Comparison of ENCODE assay signal across 1 cellular context in the genomic region with DNA sequence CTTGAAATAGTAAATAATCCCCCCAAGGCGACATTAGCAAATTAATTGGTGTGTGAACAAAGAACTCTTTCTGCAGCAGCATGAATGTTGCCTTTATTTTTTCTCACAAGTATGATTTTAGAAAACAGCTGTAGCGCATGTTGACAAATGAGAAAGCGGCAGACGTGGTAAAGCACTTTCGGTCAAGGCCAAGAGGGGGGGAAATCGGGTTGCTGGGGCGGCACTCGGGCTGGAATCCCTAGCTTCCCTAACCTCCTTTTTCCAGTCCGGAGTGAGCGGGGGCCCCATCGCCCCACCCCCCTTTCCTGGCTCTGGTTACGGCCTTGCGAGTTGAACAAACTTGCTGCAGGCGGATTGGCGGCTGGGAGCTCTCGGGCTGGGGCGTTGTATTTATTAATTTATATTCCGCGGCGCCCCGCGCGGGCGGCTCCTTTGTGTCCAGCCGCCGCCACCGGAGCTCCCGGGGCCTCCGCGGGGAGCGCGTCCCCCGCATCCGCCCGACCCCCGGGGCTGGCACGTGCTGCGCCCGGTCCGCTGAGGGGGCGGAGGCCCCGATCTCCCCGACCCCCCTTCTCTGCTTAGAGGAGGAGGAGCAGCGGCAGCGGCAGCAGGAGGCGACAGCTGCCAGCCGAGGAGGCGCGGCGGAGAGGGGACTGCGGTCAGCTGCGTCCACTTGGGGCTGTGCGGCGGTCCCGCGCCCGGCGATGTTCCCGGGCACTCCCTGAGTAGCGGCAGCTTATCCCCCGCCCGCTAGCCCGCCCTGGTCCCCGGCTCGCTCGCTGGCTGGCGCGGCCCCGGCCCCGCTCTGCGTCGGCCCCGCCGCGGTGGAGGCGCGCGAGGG.
TF ChIP-seq lines count a peak whose summit lies in the region.

A gene with protein sequence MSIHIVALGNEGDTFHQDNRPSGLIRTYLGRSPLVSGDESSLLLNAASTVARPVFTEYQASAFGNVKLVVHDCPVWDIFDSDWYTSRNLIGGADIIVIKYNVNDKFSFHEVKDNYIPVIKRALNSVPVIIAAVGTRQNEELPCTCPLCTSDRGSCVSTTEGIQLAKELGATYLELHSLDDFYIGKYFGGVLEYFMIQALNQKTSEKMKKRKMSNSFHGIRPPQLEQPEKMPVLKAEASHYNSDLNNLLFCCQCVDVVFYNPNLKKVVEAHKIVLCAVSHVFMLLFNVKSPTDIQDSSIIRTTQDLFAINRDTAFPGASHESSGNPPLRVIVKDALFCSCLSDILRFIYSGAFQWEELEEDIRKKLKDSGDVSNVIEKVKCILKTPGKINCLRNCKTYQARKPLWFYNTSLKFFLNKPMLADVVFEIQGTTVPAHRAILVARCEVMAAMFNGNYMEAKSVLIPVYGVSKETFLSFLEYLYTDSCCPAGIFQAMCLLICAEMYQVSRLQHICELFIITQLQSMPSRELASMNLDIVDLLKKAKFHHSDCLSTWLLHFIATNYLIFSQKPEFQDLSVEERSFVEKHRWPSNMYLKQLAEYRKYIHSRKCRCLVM (plus strand): TSS at position 607 of the 841 bp plus-strand sequence. CDS start 347 bp downstream, outside the sequence.

TF ChIP-seq in K562, 482 proteins besides CTCF, POLR2A, EP300 and RAD21 (continued from another document and continues in another):
- TF ChIP-seq PYGO2 (tag; IDR thresholded peaks at IDR 0.05) (no peak), NFE2 (IDR thresholded peaks at IDR 0.05; ENCODE audit: low read depth) (no peak; the same call in 1 of the 2 replicates), STAT5B (CRISPR knock-in tag; IDR thresholded peaks at IDR 0.05) (no peak), ZNF445 (CRISPR knock-in tag; IDR thresholded peaks at IDR 0.05; ENCODE audit: low read depth) (no peak), SIN3A (IDR thresholded peaks at IDR 0.05; ENCODE audit: borderline replicate concordance in 2 of 2, control insufficient read depth in 1 of 2, low read depth in 2 of 2, low read length in 2 of 2) (peak; percentile 90 to 91; a peak in 2 of 4 replicates), KAT7 (CRISPR knock-in tag; IDR thresholded peaks at IDR 0.05; ENCODE audit: borderline replicate concordance) (no peak), FOXJ2 (tag; IDR thresholded peaks at IDR 0.05) (no peak; the same call in 1 of the 2 replicates), MBD2 (IDR thresholded peaks at IDR 0.05; ENCODE audit: borderline replicate concordance, low read depth) (no peak), ESRRA (IDR thresholded peaks at IDR 0.05; ENCODE audit: borderline replicate concordance, low read depth) (peak; percentile 65; the same call in 1 of the 2 replicates), ZNF408 (CRISPR knock-in tag; IDR thresholded peaks at IDR 0.05; ENCODE audit: low read depth) (no peak), HCFC1 (IDR thresholded peaks at IDR 0.05; ENCODE audit: low read depth, low read length) (0 out of 2 replicates have a peak, but pooled peaks have one; percentile 6), NR2F6 (CRISPR knock-in tag; IDR thresholded peaks at IDR 0.05) (no peak), CHD1 (IDR thresholded peaks at IDR 0.05; ENCODE audit: low read length) (peak; percentile 76), OTX1 (CRISPR knock-in tag; IDR thresholded peaks at IDR 0.05) (no peak), PRMT5 (CRISPR knock-in tag; IDR thresholded peaks at IDR 0.05) (no peak), ZNF197 (CRISPR knock-in tag; IDR thresholded peaks at IDR 0.05; ENCODE audit: low read depth) (no peak), RUNX1 (IDR thresholded peaks at IDR 0.05; ENCODE audit: low read depth) (no peak), ZNF239 (CRISPR knock-in tag; IDR thresholded peaks at IDR 0.05) (no peak), MTA3 (IDR thresholded peaks at IDR 0.05; ENCODE audit: borderline replicate concordance) (peak; percentile 83; the same call in 1 of the 2 replicates), PHF8 (IDR thresholded peaks at IDR 0.05; ENCODE audit: borderline replicate concordance, low read length) (peak; percentile 55; the same call in 1 of the 2 replicates), ZNF507 (tag; conservative IDR thresholded peaks at IDR 0.05) (no peak), SMAD1 (IDR thresholded peaks at IDR 0.05; ENCODE audit: low read depth, low read length, partially characterized antibody) (peak; percentile 46), FOXP1 (CRISPR knock-in tag; IDR thresholded peaks at IDR 0.05) (no peak), ZSCAN29 (IDR thresholded peaks at IDR 0.05) (no peak), ZNF57 (CRISPR knock-in tag; IDR thresholded peaks at IDR 0.05) (no peak), CHD2 (IDR thresholded peaks at IDR 0.05; ENCODE audit: low read depth, low read length) (peak; percentile 33), TAF1 (IDR thresholded peaks at IDR 0.05; ENCODE audit: control insufficient read depth, extremely low read depth, insufficient read depth, low read length, severe bottlenecking) (peak; percentile 86), ILF3 (IDR thresholded peaks at IDR 0.05; ENCODE audit: borderline replicate concordance) (peak; percentile 30; the same call in 1 of the 2 replicates), KDM1A (IDR thresholded peaks at IDR 0.05) (peak; percentile 26 to 45; a peak in 1 of 4 replicates), ZNF184 (CRISPR knock-in tag; IDR thresholded peaks at IDR 0.05) (no peak), RBM25 (IDR thresholded peaks at IDR 0.05; ENCODE audit: low read depth, low read length, severe bottlenecking) (no peak)
- TF ChIP-seq, protein P1, sequence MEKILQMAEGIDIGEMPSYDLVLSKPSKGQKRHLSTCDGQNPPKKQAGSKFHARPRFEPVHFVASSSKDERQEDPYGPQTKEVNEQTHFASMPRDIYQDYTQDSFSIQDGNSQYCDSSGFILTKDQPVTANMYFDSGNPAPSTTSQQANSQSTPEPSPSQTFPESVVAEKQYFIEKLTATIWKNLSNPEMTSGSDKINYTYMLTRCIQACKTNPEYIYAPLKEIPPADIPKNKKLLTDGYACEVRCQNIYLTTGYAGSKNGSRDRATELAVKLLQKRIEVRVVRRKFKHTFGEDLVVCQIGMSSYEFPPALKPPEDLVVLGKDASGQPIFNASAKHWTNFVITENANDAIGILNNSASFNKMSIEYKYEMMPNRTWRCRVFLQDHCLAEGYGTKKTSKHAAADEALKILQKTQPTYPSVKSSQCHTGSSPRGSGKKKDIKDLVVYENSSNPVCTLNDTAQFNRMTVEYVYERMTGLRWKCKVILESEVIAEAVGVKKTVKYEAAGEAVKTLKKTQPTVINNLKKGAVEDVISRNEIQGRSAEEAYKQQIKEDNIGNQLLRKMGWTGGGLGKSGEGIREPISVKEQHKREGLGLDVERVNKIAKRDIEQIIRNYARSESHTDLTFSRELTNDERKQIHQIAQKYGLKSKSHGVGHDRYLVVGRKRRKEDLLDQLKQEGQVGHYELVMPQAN (IDR thresholded peaks at IDR 0.05; ENCODE audit: borderline replicate concordance), result no peak
- TF ChIP-seq, protein P2, sequence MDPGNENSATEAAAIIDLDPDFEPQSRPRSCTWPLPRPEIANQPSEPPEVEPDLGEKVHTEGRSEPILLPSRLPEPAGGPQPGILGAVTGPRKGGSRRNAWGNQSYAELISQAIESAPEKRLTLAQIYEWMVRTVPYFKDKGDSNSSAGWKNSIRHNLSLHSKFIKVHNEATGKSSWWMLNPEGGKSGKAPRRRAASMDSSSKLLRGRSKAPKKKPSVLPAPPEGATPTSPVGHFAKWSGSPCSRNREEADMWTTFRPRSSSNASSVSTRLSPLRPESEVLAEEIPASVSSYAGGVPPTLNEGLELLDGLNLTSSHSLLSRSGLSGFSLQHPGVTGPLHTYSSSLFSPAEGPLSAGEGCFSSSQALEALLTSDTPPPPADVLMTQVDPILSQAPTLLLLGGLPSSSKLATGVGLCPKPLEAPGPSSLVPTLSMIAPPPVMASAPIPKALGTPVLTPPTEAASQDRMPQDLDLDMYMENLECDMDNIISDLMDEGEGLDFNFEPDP (CRISPR knock-in tag; IDR thresholded peaks at IDR 0.05), result no peak
- TF ChIP-seq, protein P3, sequence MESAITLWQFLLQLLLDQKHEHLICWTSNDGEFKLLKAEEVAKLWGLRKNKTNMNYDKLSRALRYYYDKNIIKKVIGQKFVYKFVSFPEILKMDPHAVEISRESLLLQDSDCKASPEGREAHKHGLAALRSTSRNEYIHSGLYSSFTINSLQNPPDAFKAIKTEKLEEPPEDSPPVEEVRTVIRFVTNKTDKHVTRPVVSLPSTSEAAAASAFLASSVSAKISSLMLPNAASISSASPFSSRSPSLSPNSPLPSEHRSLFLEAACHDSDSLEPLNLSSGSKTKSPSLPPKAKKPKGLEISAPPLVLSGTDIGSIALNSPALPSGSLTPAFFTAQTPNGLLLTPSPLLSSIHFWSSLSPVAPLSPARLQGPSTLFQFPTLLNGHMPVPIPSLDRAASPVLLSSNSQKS (CRISPR knock-in tag; IDR thresholded peaks at IDR 0.05), result no peak
- TF ChIP-seq, protein P4, sequence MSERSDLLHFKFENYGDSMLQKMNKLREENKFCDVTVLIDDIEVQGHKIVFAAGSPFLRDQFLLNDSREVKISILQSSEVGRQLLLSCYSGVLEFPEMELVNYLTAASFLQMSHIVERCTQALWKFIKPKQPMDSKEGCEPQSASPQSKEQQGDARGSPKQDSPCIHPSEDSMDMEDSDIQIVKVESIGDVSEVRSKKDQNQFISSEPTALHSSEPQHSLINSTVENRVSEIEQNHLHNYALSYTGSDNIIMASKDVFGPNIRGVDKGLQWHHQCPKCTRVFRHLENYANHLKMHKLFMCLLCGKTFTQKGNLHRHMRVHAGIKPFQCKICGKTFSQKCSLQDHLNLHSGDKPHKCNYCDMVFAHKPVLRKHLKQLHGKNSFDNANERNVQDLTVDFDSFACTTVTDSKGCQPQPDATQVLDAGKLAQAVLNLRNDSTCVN (CRISPR knock-in tag; IDR thresholded peaks at IDR 0.05), result no peak
- TF ChIP-seq, protein P5, sequence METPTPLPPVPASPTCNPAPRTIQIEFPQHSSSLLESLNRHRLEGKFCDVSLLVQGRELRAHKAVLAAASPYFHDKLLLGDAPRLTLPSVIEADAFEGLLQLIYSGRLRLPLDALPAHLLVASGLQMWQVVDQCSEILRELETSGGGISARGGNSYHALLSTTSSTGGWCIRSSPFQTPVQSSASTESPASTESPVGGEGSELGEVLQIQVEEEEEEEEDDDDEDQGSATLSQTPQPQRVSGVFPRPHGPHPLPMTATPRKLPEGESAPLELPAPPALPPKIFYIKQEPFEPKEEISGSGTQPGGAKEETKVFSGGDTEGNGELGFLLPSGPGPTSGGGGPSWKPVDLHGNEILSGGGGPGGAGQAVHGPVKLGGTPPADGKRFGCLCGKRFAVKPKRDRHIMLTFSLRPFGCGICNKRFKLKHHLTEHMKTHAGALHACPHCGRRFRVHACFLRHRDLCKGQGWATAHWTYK (CRISPR knock-in tag; IDR thresholded peaks at IDR 0.05), result peak; percentile 69
- TF ChIP-seq, protein P6, sequence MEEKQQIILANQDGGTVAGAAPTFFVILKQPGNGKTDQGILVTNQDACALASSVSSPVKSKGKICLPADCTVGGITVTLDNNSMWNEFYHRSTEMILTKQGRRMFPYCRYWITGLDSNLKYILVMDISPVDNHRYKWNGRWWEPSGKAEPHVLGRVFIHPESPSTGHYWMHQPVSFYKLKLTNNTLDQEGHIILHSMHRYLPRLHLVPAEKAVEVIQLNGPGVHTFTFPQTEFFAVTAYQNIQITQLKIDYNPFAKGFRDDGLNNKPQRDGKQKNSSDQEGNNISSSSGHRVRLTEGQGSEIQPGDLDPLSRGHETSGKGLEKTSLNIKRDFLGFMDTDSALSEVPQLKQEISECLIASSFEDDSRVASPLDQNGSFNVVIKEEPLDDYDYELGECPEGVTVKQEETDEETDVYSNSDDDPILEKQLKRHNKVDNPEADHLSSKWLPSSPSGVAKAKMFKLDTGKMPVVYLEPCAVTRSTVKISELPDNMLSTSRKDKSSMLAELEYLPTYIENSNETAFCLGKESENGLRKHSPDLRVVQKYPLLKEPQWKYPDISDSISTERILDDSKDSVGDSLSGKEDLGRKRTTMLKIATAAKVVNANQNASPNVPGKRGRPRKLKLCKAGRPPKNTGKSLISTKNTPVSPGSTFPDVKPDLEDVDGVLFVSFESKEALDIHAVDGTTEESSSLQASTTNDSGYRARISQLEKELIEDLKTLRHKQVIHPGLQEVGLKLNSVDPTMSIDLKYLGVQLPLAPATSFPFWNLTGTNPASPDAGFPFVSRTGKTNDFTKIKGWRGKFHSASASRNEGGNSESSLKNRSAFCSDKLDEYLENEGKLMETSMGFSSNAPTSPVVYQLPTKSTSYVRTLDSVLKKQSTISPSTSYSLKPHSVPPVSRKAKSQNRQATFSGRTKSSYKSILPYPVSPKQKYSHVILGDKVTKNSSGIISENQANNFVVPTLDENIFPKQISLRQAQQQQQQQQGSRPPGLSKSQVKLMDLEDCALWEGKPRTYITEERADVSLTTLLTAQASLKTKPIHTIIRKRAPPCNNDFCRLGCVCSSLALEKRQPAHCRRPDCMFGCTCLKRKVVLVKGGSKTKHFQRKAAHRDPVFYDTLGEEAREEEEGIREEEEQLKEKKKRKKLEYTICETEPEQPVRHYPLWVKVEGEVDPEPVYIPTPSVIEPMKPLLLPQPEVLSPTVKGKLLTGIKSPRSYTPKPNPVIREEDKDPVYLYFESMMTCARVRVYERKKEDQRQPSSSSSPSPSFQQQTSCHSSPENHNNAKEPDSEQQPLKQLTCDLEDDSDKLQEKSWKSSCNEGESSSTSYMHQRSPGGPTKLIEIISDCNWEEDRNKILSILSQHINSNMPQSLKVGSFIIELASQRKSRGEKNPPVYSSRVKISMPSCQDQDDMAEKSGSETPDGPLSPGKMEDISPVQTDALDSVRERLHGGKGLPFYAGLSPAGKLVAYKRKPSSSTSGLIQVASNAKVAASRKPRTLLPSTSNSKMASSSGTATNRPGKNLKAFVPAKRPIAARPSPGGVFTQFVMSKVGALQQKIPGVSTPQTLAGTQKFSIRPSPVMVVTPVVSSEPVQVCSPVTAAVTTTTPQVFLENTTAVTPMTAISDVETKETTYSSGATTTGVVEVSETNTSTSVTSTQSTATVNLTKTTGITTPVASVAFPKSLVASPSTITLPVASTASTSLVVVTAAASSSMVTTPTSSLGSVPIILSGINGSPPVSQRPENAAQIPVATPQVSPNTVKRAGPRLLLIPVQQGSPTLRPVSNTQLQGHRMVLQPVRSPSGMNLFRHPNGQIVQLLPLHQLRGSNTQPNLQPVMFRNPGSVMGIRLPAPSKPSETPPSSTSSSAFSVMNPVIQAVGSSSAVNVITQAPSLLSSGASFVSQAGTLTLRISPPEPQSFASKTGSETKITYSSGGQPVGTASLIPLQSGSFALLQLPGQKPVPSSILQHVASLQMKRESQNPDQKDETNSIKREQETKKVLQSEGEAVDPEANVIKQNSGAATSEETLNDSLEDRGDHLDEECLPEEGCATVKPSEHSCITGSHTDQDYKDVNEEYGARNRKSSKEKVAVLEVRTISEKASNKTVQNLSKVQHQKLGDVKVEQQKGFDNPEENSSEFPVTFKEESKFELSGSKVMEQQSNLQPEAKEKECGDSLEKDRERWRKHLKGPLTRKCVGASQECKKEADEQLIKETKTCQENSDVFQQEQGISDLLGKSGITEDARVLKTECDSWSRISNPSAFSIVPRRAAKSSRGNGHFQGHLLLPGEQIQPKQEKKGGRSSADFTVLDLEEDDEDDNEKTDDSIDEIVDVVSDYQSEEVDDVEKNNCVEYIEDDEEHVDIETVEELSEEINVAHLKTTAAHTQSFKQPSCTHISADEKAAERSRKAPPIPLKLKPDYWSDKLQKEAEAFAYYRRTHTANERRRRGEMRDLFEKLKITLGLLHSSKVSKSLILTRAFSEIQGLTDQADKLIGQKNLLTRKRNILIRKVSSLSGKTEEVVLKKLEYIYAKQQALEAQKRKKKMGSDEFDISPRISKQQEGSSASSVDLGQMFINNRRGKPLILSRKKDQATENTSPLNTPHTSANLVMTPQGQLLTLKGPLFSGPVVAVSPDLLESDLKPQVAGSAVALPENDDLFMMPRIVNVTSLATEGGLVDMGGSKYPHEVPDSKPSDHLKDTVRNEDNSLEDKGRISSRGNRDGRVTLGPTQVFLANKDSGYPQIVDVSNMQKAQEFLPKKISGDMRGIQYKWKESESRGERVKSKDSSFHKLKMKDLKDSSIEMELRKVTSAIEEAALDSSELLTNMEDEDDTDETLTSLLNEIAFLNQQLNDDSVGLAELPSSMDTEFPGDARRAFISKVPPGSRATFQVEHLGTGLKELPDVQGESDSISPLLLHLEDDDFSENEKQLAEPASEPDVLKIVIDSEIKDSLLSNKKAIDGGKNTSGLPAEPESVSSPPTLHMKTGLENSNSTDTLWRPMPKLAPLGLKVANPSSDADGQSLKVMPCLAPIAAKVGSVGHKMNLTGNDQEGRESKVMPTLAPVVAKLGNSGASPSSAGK (IDR thresholded peaks at IDR 0.05), result no peak
